In genomic region chr15:40115670-40116093, GRCh38 we compare ENCODE assay signal across 1 cellular context.
TF ChIP-seq lines count a peak whose summit lies in the region.

No MANE protein-coding gene starts in this region.

TF ChIP-seq in HepG2, 621 proteins besides CTCF, POLR2A, EP300 and RAD21 (continued from another document and continues in another):
- TF ChIP-seq ZNF407 (CRISPR knock-in tag; IDR thresholded peaks at IDR 0.05; ENCODE audit: not compliant biosample characterization) = no peak
- TF ChIP-seq SNAPC4 (CRISPR knock-in tag; IDR thresholded peaks at IDR 0.05) = no peak
- TF ChIP-seq MXI1 (IDR thresholded peaks at IDR 0.05; ENCODE audit: borderline replicate concordance, low read depth, low read length) = no peak
- no peak for TF ChIP-seq GTF2F1 (IDR thresholded peaks at IDR 0.05; ENCODE audit: low read length)
- TF ChIP-seq MIXL1 (CRISPR knock-in tag; IDR thresholded peaks at IDR 0.05) = no peak
- TF ChIP-seq SMARCC2 (IDR thresholded peaks at IDR 0.05) = no peak
- TF ChIP-seq TERF1 (CRISPR knock-in tag; IDR thresholded peaks at IDR 0.05) = no peak
- no peak for TF ChIP-seq NFE2 (CRISPR knock-in tag; IDR thresholded peaks at IDR 0.05)
- TF ChIP-seq SIN3B (IDR thresholded peaks at IDR 0.05; ENCODE audit: low read length) = no peak
- TF ChIP-seq ZNF574 (CRISPR knock-in tag; IDR thresholded peaks at IDR 0.05) = peak; percentile 66
- no peak for TF ChIP-seq GMEB2 (CRISPR knock-in tag; IDR thresholded peaks at IDR 0.05; ENCODE audit: low read depth)
- TF ChIP-seq ATF6 (CRISPR knock-in tag; conservative IDR thresholded peaks at IDR 0.05) = no peak
- no peak for TF ChIP-seq ZBTB8A (CRISPR knock-in tag; IDR thresholded peaks at IDR 0.05; ENCODE audit: borderline replicate concordance, low read depth)
- no peak for TF ChIP-seq POGZ (CRISPR knock-in tag; IDR thresholded peaks at IDR 0.05)
- no peak for TF ChIP-seq NFYB (CRISPR knock-in tag; IDR thresholded peaks at IDR 0.05)
- no peak for TF ChIP-seq LBX2 (CRISPR knock-in tag; IDR thresholded peaks at IDR 0.05; ENCODE audit: borderline replicate concordance)
- TF ChIP-seq ZNF549 (CRISPR knock-in tag; IDR thresholded peaks at IDR 0.05) = no peak
- no peak for TF ChIP-seq ZNF234 (CRISPR knock-in tag; conservative IDR thresholded peaks at IDR 0.05)
- TF ChIP-seq ISL2 (CRISPR knock-in tag; IDR thresholded peaks at IDR 0.05) = no peak
- TF ChIP-seq ZNF382 (CRISPR knock-in tag; IDR thresholded peaks at IDR 0.05; ENCODE audit: borderline replicate concordance) = no peak
- no peak for TF ChIP-seq ZFP36 (IDR thresholded peaks at IDR 0.05; ENCODE audit: borderline replicate concordance, low read depth, low read length, partially characterized antibody)
- no peak for TF ChIP-seq SRY (CRISPR knock-in tag; IDR thresholded peaks at IDR 0.05)
- TF ChIP-seq DR1 (CRISPR knock-in tag; IDR thresholded peaks at IDR 0.05) = no peak
- TF ChIP-seq ZNF629 (CRISPR knock-in tag; conservative IDR thresholded peaks at IDR 0.05) = no peak
- peak; percentile 48; the same call in 1 of the 2 replicates for TF ChIP-seq MEF2D (CRISPR knock-in tag; IDR thresholded peaks at IDR 0.05)
- no peak for TF ChIP-seq KAT2B (IDR thresholded peaks at IDR 0.05; ENCODE audit: borderline replicate concordance, low read depth, low read length)
- no peak for TF ChIP-seq ZNF510 (CRISPR knock-in tag; IDR thresholded peaks at IDR 0.05; ENCODE audit: low read depth)
- TF ChIP-seq BCLAF1 (IDR thresholded peaks at IDR 0.05) = no peak
- TF ChIP-seq LCORL (IDR thresholded peaks at IDR 0.05) = no peak
- peak; percentile 87 for TF ChIP-seq LCORL (CRISPR knock-in tag; IDR thresholded peaks at IDR 0.05)
- no peak for TF ChIP-seq ZNF235 (CRISPR knock-in tag; IDR thresholded peaks at IDR 0.05; ENCODE audit: borderline replicate concordance)
